Comparison of ENCODE assay signal across 12 cellular contexts in the genomic region with DNA sequence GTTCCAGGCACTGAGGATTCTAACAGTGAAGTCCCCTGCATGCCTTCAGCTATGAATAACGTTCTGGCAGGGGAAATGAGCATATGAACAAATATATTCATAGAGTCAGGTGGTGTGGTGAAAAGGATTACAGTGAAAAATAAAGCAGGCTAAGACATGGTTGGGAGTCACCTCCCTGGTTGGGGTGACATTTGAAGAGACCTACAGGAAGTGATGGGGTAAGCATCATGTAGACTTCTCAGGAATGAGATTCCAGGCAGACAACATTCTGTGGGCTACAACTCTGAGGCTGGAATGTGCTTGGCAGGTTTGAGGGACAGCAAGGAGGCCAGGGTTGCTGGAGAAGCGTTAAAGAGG. TPM values are rescaled to one million over a fixed set of nuclear protein-coding genes. Genes with fewer than 3 reads are reported as not detected.
DNase-seq lines count a peak whose midpoint lies in the region; ATAC-seq and TF ChIP-seq lines count a peak whose summit lies in the region.
"Had no signal": no experiment of that assay in that cellular context is flagged by ENCODE, and none has a peak within 500 bp of the region (broad histone marks: within the 10 kb centered on the region; RNA-seq: fewer than 3 reads in every experiment).

No MANE protein-coding gene starts in this region.

- intact Hi-C loops in heart right ventricle (cut with DNase I): loop anchor here in 1 of 10 donors (2.0 kb wide), 1 partner anchor 14 kb away; no protein-coding TSS in a partner anchor
- intact Hi-C loops in prostate gland (cut with DNase I): no loop called here
- intact Hi-C loops in vagina (cut with DNase I): no loop called here

- H3K4me3 ChIP-seq in heart right ventricle (no peak overlapping the region), skin epidermis (no peak overlapping the region), WERI-Rb-1 (ENCODE audit: low read depth, low read length) (no peak overlapping the region), prostate gland (no peak overlapping the region), vagina (no peak overlapping the region)
- H3K4me3 ChIP-seq: GM12878 had no signal

- TF ChIP-seq CTCF in heart right ventricle (IDR thresholded peaks at IDR 0.05): no peak
- no peak for TF ChIP-seq CTCF in WERI-Rb-1 (IDR thresholded peaks at IDR 0.05; ENCODE audit: low read depth, low read length)
- TF ChIP-seq CTCF in prostate gland (IDR thresholded peaks at IDR 0.05): no peak
- no peak for TF ChIP-seq CTCF in vagina (IDR thresholded peaks at IDR 0.05)

- TF ChIP-seq POLR2A in prostate gland (IDR thresholded peaks at IDR 0.05): no peak
- TF ChIP-seq POLR2A in vagina (IDR thresholded peaks at IDR 0.05): no peak

- peak overlapping the region; percentile 30 to 89 (median 76) for H3K27ac ChIP-seq in heart right ventricle
- H3K27ac ChIP-seq in skin epidermis: peak overlapping the region in 12 of 21 experiments; percentile 20 to 75 (median 70)
- no peak overlapping the region for H3K27ac ChIP-seq in WERI-Rb-1
- no peak overlapping the region for H3K27ac ChIP-seq in prostate gland
- H3K27ac ChIP-seq in vagina: no peak overlapping the region

- H3K36me3 ChIP-seq in heart right ventricle (no peaks in the 10 kb centered on the region), WERI-Rb-1 (no peaks in the 10 kb centered on the region), prostate gland (no peaks in the 10 kb centered on the region), vagina (no peaks in the 10 kb centered on the region)

- H3K27me3 ChIP-seq in heart right ventricle (no peaks in the 10 kb centered on the region), WERI-Rb-1 (ENCODE audit: insufficient read depth, low read depth, severe bottlenecking) (no peaks in the 10 kb centered on the region), prostate gland (replicated peaks; ENCODE audit: insufficient read depth) (no peaks in the 10 kb centered on the region), vagina (no peaks in the 10 kb centered on the region)

- DNase-seq in EH (ENCODE audit: low read depth) (peak; percentile 63), astrocyte of the hippocampus (ENCODE audit: low read depth, low spot score) (peak; percentile 11), heart right ventricle (no peak), WERI-Rb-1 (no peak), prostate gland (ENCODE audit: low spot score) (no peak), midbrain (lab: John Stamatoyannopoulos, UW) (no peak), vagina (ENCODE audit: extremely low spot score in 2 of 2) (no peak)
- DNase-seq: DMS79 treated with DMSO at 0.1 percent for 48 hours; effector CD8-positive, alpha-beta T cell; NCI-H1436 had no signal

- H3K9me3 ChIP-seq in heart right ventricle (no peaks in the 10 kb centered on the region), WERI-Rb-1 (ENCODE audit: severe bottlenecking) (no peaks in the 10 kb centered on the region), prostate gland (no peaks in the 10 kb centered on the region), vagina (no peaks in the 10 kb centered on the region)

- peaks cover 0 to 52% (median 31%) of the 10 kb centered on the region in 9 donors for H3K4me1 ChIP-seq in heart right ventricle
- H3K4me1 ChIP-seq in prostate gland (replicated peaks): no peaks in the 10 kb centered on the region
- peaks cover 14% of the 10 kb centered on the region for H3K4me1 ChIP-seq in vagina

- peak in 7 of 8 donors; percentile 5 to 52 (median 25) for ATAC-seq in heart right ventricle
- ATAC-seq: GM12878 had no signal

- WGBS in heart right ventricle, 2 donors: 53 to 65% methylated on average over 2 of the region's 2 CpGs
- WGBS in prostate gland: 79% methylated on average over 2 of the region's 2 CpGs

RNA-seq across cellular contexts. Expression of gene FRMD4B, which starts 15.0 kb away (rescaled TPM):
- 10 to 100 TPM in 9 of 10 donors, 1 to 10 TPM in 1; 9.5 to 31.0 (median 17.7) TPM for total RNA-seq in heart right ventricle
- 1 to 10 TPM; 4.1 to 7.8 TPM for polyA plus RNA-seq in heart right ventricle
- total RNA-seq in prostate gland: 10 to 100 TPM; 31.0 to 41.4 TPM
- total RNA-seq in vagina: 53.5 TPM

Comparison
In these comparisons a context has a peak if more than half of its experiments do, and no peak if none do; other contexts are left out.
1. DNase-seq: peak in EH (single experiment) and astrocyte of the hippocampus (single experiment); none in heart right ventricle (0 of 2), WERI-Rb-1 (single experiment), prostate gland (single experiment), midbrain (single experiment) and vagina (0 of 2).
2. H3K27ac ChIP-seq: peak in heart right ventricle (10 of 10) and skin epidermis (12 of 21); none in WERI-Rb-1 (single experiment), prostate gland (0 of 2) and vagina (single experiment).